Comparison of ENCODE assay signal across 19 cellular contexts in genomic region chr14:99768381-99768780, GRCh38. TPM values are rescaled to one million over a fixed set of nuclear protein-coding genes. Genes with fewer than 3 reads are reported as not detected.
A peak's percentile ranks its signal among the peaks of the same experiment; 100 is the strongest.
DNase-seq lines count a peak whose midpoint lies in the region; ATAC-seq, FAIRE-seq and TF ChIP-seq lines count a peak whose summit lies in the region.
"Had no signal": no experiment of that assay in that cellular context is flagged by ENCODE, and none has a peak within 500 bp of the region (broad histone marks: within the 10 kb centered on the region; RNA-seq: fewer than 3 reads in every experiment).

No MANE protein-coding gene starts in this region.

- no peak for DNase-seq in Right ventricle myocardium inferior (ENCODE audit: missing footprints)
- DNase-seq in right atrium auricular region (ENCODE audit: low spot score), result no peak
- no peak for DNase-seq in astrocyte (ENCODE audit: low read depth)
- no peak for DNase-seq in left lobe of liver (ENCODE audit: low spot score)
- no peak for DNase-seq in upper lobe of left lung
- DNase-seq in erythroblast (lab: John Stamatoyannopoulos, UW), result no peak
- no peak for DNase-seq in anterior cingulate cortex (lab: John Stamatoyannopoulos, UW)
- no peak for DNase-seq in activated T-helper 1 cell treated with anti-CD3 and anti-CD28 coated beads, Interleukin-12 subunit alpha, Interleukin-12 subunit beta, Interleukin-2, Interleukin-4 antibody, amounts not matched to agents 30 ng/mL and 10 ng/mL and 1 ng/mL, durations not matched to agents 14 hours and 24 hours and 36 hours (ENCODE audit: low spot score)
- DNase-seq: activated naive CD8-positive, alpha-beta T cell treated with anti-CD3 and anti-CD28 coated beads for 36 hours; GF-D8; NCI-H1048; ovary; SHP77 treated with DMSO at 0.1 percent for 48 hours; T-helper 17 cell; transverse colon had no signal

- no peak for TF ChIP-seq CTCF in right atrium auricular region (IDR thresholded peaks at IDR 0.05)
- no peak for TF ChIP-seq CTCF in astrocyte (IDR thresholded peaks at IDR 0.05; ENCODE audit: insufficient read depth, low read depth, low read length)
- no peak for TF ChIP-seq CTCF in upper lobe of left lung (IDR thresholded peaks at IDR 0.05)

- no peaks in the 10 kb centered on the region for H3K27me3 ChIP-seq in right atrium auricular region
- H3K27me3 ChIP-seq in astrocyte (ENCODE audit: insufficient read depth, low read length), result no peaks in the 10 kb centered on the region
- H3K27me3 ChIP-seq in upper lobe of left lung, result no peaks in the 10 kb centered on the region
- H3K27me3 ChIP-seq: ovary, transverse colon had no signal

- no peaks in the 10 kb centered on the region for H4K20me1 ChIP-seq in astrocyte (ENCODE audit: insufficient read depth, low read length)

- no peak for TF ChIP-seq EP300 in upper lobe of left lung (IDR thresholded peaks at IDR 0.05)

- H3K36me3 Mint-ChIP-seq in astrocyte (ENCODE audit: low read depth, unreplicated experiment), result no peaks in the 10 kb centered on the region
- no peaks in the 10 kb centered on the region for H3K36me3 Mint-ChIP-seq in activated T-helper 1 cell treated with anti-CD3 and anti-CD28 coated beads, Interleukin-12 subunit alpha, Interleukin-12 subunit beta, Interleukin-2, Interleukin-4 antibody, amounts not matched to agents 30 ng/mL and 10 ng/mL and 1 ng/mL, durations not matched to agents 14 hours and 24 hours and 36 hours (ENCODE audit: low read depth)
- H3K36me3 Mint-ChIP-seq: activated naive CD8-positive, alpha-beta T cell treated with anti-CD3 and anti-CD28 coated beads for 36 hours; IgD-negative memory B cell; stimulated activated effector memory CD8-positive, alpha-beta T cell treated with anti-CD3 and anti-CD28 coated beads, Interleukin-12 subunit alpha, Interleukin-12 subunit beta, amount 100 ng/mL, for 72 hours had no signal

- peak overlapping the region; percentile 11 for H3K27ac Mint-ChIP-seq in astrocyte (ENCODE audit: unreplicated experiment)
- H3K27ac Mint-ChIP-seq in activated T-helper 1 cell treated with anti-CD3 and anti-CD28 coated beads, Interleukin-12 subunit alpha, Interleukin-12 subunit beta, Interleukin-2, Interleukin-4 antibody, amounts not matched to agents 30 ng/mL and 10 ng/mL and 1 ng/mL, durations not matched to agents 14 hours and 24 hours and 36 hours, result no peak overlapping the region
- H3K27ac Mint-ChIP-seq: activated naive CD8-positive, alpha-beta T cell treated with anti-CD3 and anti-CD28 coated beads for 36 hours; IgD-negative memory B cell; stimulated activated effector memory CD8-positive, alpha-beta T cell treated with anti-CD3 and anti-CD28 coated beads, Interleukin-12 subunit alpha, Interleukin-12 subunit beta, amount 100 ng/mL, for 72 hours; T-helper 17 cell had no signal

- no peak overlapping the region for H3K4me3 Mint-ChIP-seq in astrocyte (ENCODE audit: unreplicated experiment)
- no peak overlapping the region for H3K4me3 Mint-ChIP-seq in activated T-helper 1 cell treated with anti-CD3 and anti-CD28 coated beads, Interleukin-12 subunit alpha, Interleukin-12 subunit beta, Interleukin-2, Interleukin-4 antibody, amounts not matched to agents 30 ng/mL and 10 ng/mL and 1 ng/mL, durations not matched to agents 14 hours and 24 hours and 36 hours
- H3K4me3 Mint-ChIP-seq: activated naive CD8-positive, alpha-beta T cell treated with anti-CD3 and anti-CD28 coated beads for 36 hours; IgD-negative memory B cell; stimulated activated effector memory CD8-positive, alpha-beta T cell treated with anti-CD3 and anti-CD28 coated beads, Interleukin-12 subunit alpha, Interleukin-12 subunit beta, amount 100 ng/mL, for 72 hours; T-helper 17 cell had no signal

- H3K79me2 ChIP-seq in astrocyte (ENCODE audit: insufficient read depth, low read length), result no peaks in the 10 kb centered on the region

- FAIRE-seq in astrocyte (lab: Jason Lieb, UNC), result no peak
- FAIRE-seq: A204.1 had no signal

- H3K9me3 ChIP-seq in right atrium auricular region (no peaks in the 10 kb centered on the region), astrocyte (ENCODE audit: insufficient read depth, low read depth, low read length) (no peaks in the 10 kb centered on the region), upper lobe of left lung (no peaks in the 10 kb centered on the region)
- H3K9me3 ChIP-seq: ovary, transverse colon had no signal

- peaks cover 10% of the 10 kb centered on the region for H3K4me1 Mint-ChIP-seq in astrocyte (ENCODE audit: low read depth, unreplicated experiment)
- H3K4me1 Mint-ChIP-seq in activated T-helper 1 cell treated with anti-CD3 and anti-CD28 coated beads, Interleukin-12 subunit alpha, Interleukin-12 subunit beta, Interleukin-2, Interleukin-4 antibody, amounts not matched to agents 30 ng/mL and 10 ng/mL and 1 ng/mL, durations not matched to agents 14 hours and 24 hours and 36 hours (ENCODE audit: low read depth), result no peaks in the 10 kb centered on the region
- H3K4me1 Mint-ChIP-seq: IgD-negative memory B cell; stimulated activated effector memory CD8-positive, alpha-beta T cell treated with anti-CD3 and anti-CD28 coated beads, Interleukin-12 subunit alpha, Interleukin-12 subunit beta, amount 100 ng/mL, for 72 hours; T-helper 17 cell had no signal

- H3K27ac ChIP-seq in right atrium auricular region, result no peak overlapping the region
- H3K27ac ChIP-seq in astrocyte (ENCODE audit: low read depth, low read length), result no peak overlapping the region
- H3K27ac ChIP-seq in upper lobe of left lung, result no peak overlapping the region
- H3K27ac ChIP-seq: cardiac muscle cell, ovary had no signal

- peaks cover 22% of the 10 kb centered on the region for H3K27me3 Mint-ChIP-seq in astrocyte (ENCODE audit: low read depth, unreplicated experiment)
- H3K27me3 Mint-ChIP-seq in activated T-helper 1 cell treated with anti-CD3 and anti-CD28 coated beads, Interleukin-12 subunit alpha, Interleukin-12 subunit beta, Interleukin-2, Interleukin-4 antibody, amounts not matched to agents 30 ng/mL and 10 ng/mL and 1 ng/mL, durations not matched to agents 14 hours and 24 hours and 36 hours (ENCODE audit: insufficient read depth), result no peaks in the 10 kb centered on the region

- no peak for TF ChIP-seq POLR2A in upper lobe of left lung (IDR thresholded peaks at IDR 0.05)
- TF ChIP-seq POLR2A in erythroblast (IDR thresholded peaks at IDR 0.05; ENCODE audit: low read length), result no peak

- H3K4me2 ChIP-seq in astrocyte (ENCODE audit: low read length), result no peak overlapping the region

- peaks cover 0 to 25% of the 10 kb centered on the region in 2 donors for H3K4me1 ChIP-seq in right atrium auricular region
- peaks cover 13% of the 10 kb centered on the region for H3K4me1 ChIP-seq in astrocyte (ENCODE audit: insufficient read depth, low read length)
- no peaks in the 10 kb centered on the region for H3K4me1 ChIP-seq in upper lobe of left lung

- no peaks in the 10 kb centered on the region for H3K36me3 ChIP-seq in right atrium auricular region
- no peaks in the 10 kb centered on the region for H3K36me3 ChIP-seq in astrocyte (ENCODE audit: insufficient read depth, low read length)
- H3K36me3 ChIP-seq in upper lobe of left lung, result no peaks in the 10 kb centered on the region
- H3K36me3 ChIP-seq: cardiac muscle cell, ovary, transverse colon had no signal

- H3K4me3 ChIP-seq in right atrium auricular region (no peak overlapping the region), astrocyte (ENCODE audit: insufficient read depth, low read depth, low read length) (no peak overlapping the region), upper lobe of left lung (no peak overlapping the region)
- H3K4me3 ChIP-seq: cardiac muscle cell, ovary, transverse colon had no signal

- no peak overlapping the region for H3K9ac ChIP-seq in astrocyte (ENCODE audit: low read length)

- WGBS in upper lobe of left lung, 2 donors, result 79 to 88% methylated on average over 6 of the region's 6 CpGs

- intact Hi-C loops in Right ventricle myocardium inferior (cut with DNase I), result no loop called here
- intact Hi-C loops in activated T-helper 1 cell treated with anti-CD3 and anti-CD28 coated beads, Interleukin-12 subunit alpha, Interleukin-12 subunit beta, Interleukin-2, Interleukin-4 antibody, amounts not matched to agents 30 ng/mL and 10 ng/mL and 1 ng/mL, durations not matched to agents 14 hours and 24 hours and 36 hours (cut with micrococcal nuclease), result no loop called here

- H3K9me3 Mint-ChIP-seq in astrocyte (ENCODE audit: unreplicated experiment), result peaks cover 6% of the 10 kb centered on the region
- no peaks in the 10 kb centered on the region for H3K9me3 Mint-ChIP-seq in activated T-helper 1 cell treated with anti-CD3 and anti-CD28 coated beads, Interleukin-12 subunit alpha, Interleukin-12 subunit beta, Interleukin-2, Interleukin-4 antibody, amounts not matched to agents 30 ng/mL and 10 ng/mL and 1 ng/mL, durations not matched to agents 14 hours and 24 hours and 36 hours
- H3K9me3 Mint-ChIP-seq: activated naive CD8-positive, alpha-beta T cell treated with anti-CD3 and anti-CD28 coated beads for 36 hours; stimulated activated effector memory CD8-positive, alpha-beta T cell treated with anti-CD3 and anti-CD28 coated beads, Interleukin-12 subunit alpha, Interleukin-12 subunit beta, amount 100 ng/mL, for 72 hours had no signal

- no peak overlapping the region for H2AFZ ChIP-seq in astrocyte (ENCODE audit: low read depth, low read length)

- ATAC-seq in Right ventricle myocardium inferior (peak; percentile 29), left lobe of liver (peak; percentile 17), upper lobe of left lung (ENCODE audit: low FRiP score in 2 of 2) (peak; percentile 25 to 41)
- ATAC-seq: stimulated activated effector memory CD8-positive, alpha-beta T cell treated with anti-CD3 and anti-CD28 coated beads, Interleukin-12 subunit alpha, Interleukin-12 subunit beta, amount 100 ng/mL, for 72 hours; T-helper 17 cell had no signal

RNA-seq across cellular contexts. Expression of gene EML1, which starts 24.8 kb away (rescaled TPM):
- total RNA-seq in Right ventricle myocardium inferior, result 49.6 TPM
- total RNA-seq in right atrium auricular region, result 10 to 100 TPM; 28.3 to 30.2 TPM
- 17.1 and 23.5 TPM in 2 replicates for total RNA-seq in astrocyte
- total RNA-seq in left lobe of liver, result 5.1 TPM
- 10 to 100 TPM; 22.2 to 55.5 (median 36.4) TPM for total RNA-seq in upper lobe of left lung
- total RNA-seq in activated T-helper 1 cell treated with anti-CD3 and anti-CD28 coated beads, Interleukin-12 subunit alpha, Interleukin-12 subunit beta, Interleukin-2, Interleukin-4 antibody, amounts not matched to agents 30 ng/mL and 10 ng/mL and 1 ng/mL, durations not matched to agents 14 hours and 24 hours and 36 hours, result 0.76 and 0.91 TPM in 2 replicates
